Comparison of ENCODE assay signal across 21 cellular contexts in the genomic region with DNA sequence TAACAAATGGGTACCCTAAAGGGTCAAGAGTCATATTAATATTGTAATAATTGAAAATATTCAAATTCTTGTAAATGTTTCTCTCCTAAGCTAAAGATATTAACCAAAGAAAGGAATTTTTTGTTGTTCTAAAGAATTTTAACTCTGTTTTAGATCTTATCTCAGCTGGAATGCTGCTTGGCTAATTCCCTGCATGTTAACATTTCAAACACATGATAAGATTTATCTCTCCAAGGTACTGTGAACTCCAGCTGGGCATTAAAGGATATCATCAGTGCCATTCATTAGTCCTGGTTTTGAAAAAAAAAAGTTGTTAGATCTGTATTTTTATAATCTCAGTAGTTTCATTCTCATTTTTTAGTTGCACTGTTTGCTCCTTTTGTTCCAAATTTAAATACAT.
DNase-seq lines count a peak whose midpoint lies in the region; ATAC-seq, FAIRE-seq and TF ChIP-seq lines count a peak whose summit lies in the region.
"Had no signal": no experiment of that assay in that cellular context is flagged by ENCODE, and none has a peak within 500 bp of the region (broad histone marks: within the 10 kb centered on the region; RNA-seq: fewer than 3 reads in every experiment).

No MANE protein-coding gene starts in this region.

- H3K79me2 ChIP-seq in mammary epithelial cell (ENCODE audit: insufficient read depth, low read length) (peaks cover 16% of the 10 kb centered on the region), hepatocyte (peaks cover 52% of the 10 kb centered on the region)

- FAIRE-seq in GM19239 (lab: Jason Lieb, UNC) = no peak
- no peak for FAIRE-seq in GM12892 (lab: Jason Lieb, UNC)
- FAIRE-seq: GM18507, HTR-8/SVneo had no signal

- H3K4me1 Mint-ChIP-seq in WTC11 = peaks cover 19% of the 10 kb centered on the region

- H3K4me1 ChIP-seq in mammary epithelial cell (ENCODE audit: insufficient read depth, low read length) (peaks cover 10% of the 10 kb centered on the region), breast epithelium (no peaks in the 10 kb centered on the region), hepatocyte (ENCODE audit: insufficient read depth) (peaks cover 28% of the 10 kb centered on the region), gastrocnemius medialis (peaks cover 0 to 12% of the 10 kb centered on the region in 2 donors), right cardiac atrium (ENCODE audit: control insufficient read depth, insufficient read depth, low read length) (peaks cover 2% of the 10 kb centered on the region)

- no peak for ATAC-seq in WTC11
- ATAC-seq in gastrocnemius medialis = no peak
- no peak for ATAC-seq in right cardiac atrium
- ATAC-seq: Panc1 had no signal

- H2AFZ ChIP-seq in mammary epithelial cell (ENCODE audit: low read depth, low read length) (no peak overlapping the region), hepatocyte (no peak overlapping the region)

- no peak overlapping the region for H3K27ac ChIP-seq in mammary epithelial cell (ENCODE audit: insufficient read depth, low read depth, low read length)
- H3K27ac ChIP-seq in breast epithelium = no peak overlapping the region
- H3K27ac ChIP-seq in hepatocyte = peak overlapping the region; percentile 0
- H3K27ac ChIP-seq in gastrocnemius medialis = no peak overlapping the region
- H3K27ac ChIP-seq in right cardiac atrium (ENCODE audit: low read length) = no peak overlapping the region
- H3K27ac ChIP-seq: 22Rv1; BLaER1 treated with 17β-estradiol and CSF1 and Interleukin-3, amounts not matched to agents 10 nM and 100 nM had no signal

- H3K9me3 ChIP-seq in mammary epithelial cell (replicated peaks; ENCODE audit: insufficient read depth, low read length) = no peaks in the 10 kb centered on the region
- H3K9me3 ChIP-seq in breast epithelium = peaks cover 5 to 13% of the 10 kb centered on the region in 2 donors
- H3K9me3 ChIP-seq in hepatocyte (ENCODE audit: low read depth) = peaks cover 5% of the 10 kb centered on the region
- no peaks in the 10 kb centered on the region for H3K9me3 ChIP-seq in gastrocnemius medialis
- peaks cover 2% of the 10 kb centered on the region for H3K9me3 ChIP-seq in right cardiac atrium (ENCODE audit: control insufficient read depth, low read length)

- POLR2A ChIA-PET in WTC11 (lab: Charles Lee) = no interaction called here

- peaks cover 12% of the 10 kb centered on the region for H3K36me3 Mint-ChIP-seq in WTC11

- no peak overlapping the region for H3K4me3 Mint-ChIP-seq in WTC11

- in situ Hi-C loops in mammary epithelial cell (cut with MboI; ENCODE audit: low sequenced_read_pairs in 2 of 2) (no loop called here), gastrocnemius medialis (cut with MboI; ENCODE audit: low sequenced_read_pairs in 4 of 4) (no loop called here)

- H3K9me2 ChIP-seq in hepatocyte (replicated peaks; ENCODE audit: insufficient read depth) = no peaks in the 10 kb centered on the region

- intact Hi-C loops in mammary epithelial cell (cut with micrococcal nuclease) = no loop called here
- intact Hi-C loops in breast epithelium (cut with DNase I; ENCODE audit: low total_unique reads) = no loop called here
- intact Hi-C loops in gastrocnemius medialis (cut with DNase I; ENCODE audit: low total_unique reads) = no loop called here
- intact Hi-C loops in right cardiac atrium (cut with DNase I) = no loop called here

- dilution Hi-C loops in mammary epithelial cell (cut with HindIII; ENCODE audit: low sequenced_read_pairs) = no loop called here

- no peak for TF ChIP-seq POLR2A in breast epithelium (IDR thresholded peaks at IDR 0.05)
- TF ChIP-seq POLR2A in gastrocnemius medialis (IDR thresholded peaks at IDR 0.05) = no peak
- TF ChIP-seq POLR2A in GM12892 (IDR thresholded peaks at IDR 0.05; ENCODE audit: low read depth, low read length) = no peak

- no peak overlapping the region for H3K4me3 ChIP-seq in mammary epithelial cell (replicated peaks in 1 of 3; ENCODE audit: insufficient read depth in 1 of 3, low read depth in 2 of 3, low read length in 3 of 3)
- H3K4me3 ChIP-seq in breast epithelium = no peak overlapping the region
- no peak overlapping the region for H3K4me3 ChIP-seq in hepatocyte
- H3K4me3 ChIP-seq in gastrocnemius medialis = no peak overlapping the region
- no peak overlapping the region for H3K4me3 ChIP-seq in right cardiac atrium (ENCODE audit: low read length)
- H3K4me3 ChIP-seq: BLaER1 treated with 17β-estradiol and CSF1 and Interleukin-3, amounts not matched to agents 10 nM and 100 nM; MG63 had no signal

- H3K27me3 ChIP-seq in mammary epithelial cell (ENCODE audit: insufficient read depth, low read length) (no peaks in the 10 kb centered on the region), breast epithelium (no peaks in the 10 kb centered on the region), hepatocyte (no peaks in the 10 kb centered on the region), gastrocnemius medialis (no peaks in the 10 kb centered on the region), right cardiac atrium (ENCODE audit: control insufficient read depth, insufficient read depth) (no peaks in the 10 kb centered on the region)
- H3K27me3 ChIP-seq: BLaER1 treated with 17β-estradiol and CSF1 and Interleukin-3, amounts not matched to agents 10 nM and 100 nM; MG63 had no signal

- CTCF ChIA-PET in mammary epithelial cell (lab: Charles Lee; ENCODE audit: low non-redundant PET) (interaction anchor here (0.6 kb wide), 1 partner anchor 272 kb away, joined by 3 read pairs; no protein-coding TSS in a partner anchor), WTC11 (lab: Charles Lee) (interaction anchor here (1.4 to 3.8 kb wide), 5 partner anchors 9 to 275 kb away, joined by 3 to 17 read pairs (median 3); no protein-coding TSS in a partner anchor)

- no peak for TF ChIP-seq CTCF in mammary epithelial cell (conservative IDR thresholded peaks at IDR 0.05 in 1 of 2, IDR thresholded peaks at IDR 0.05 in 1 of 2; ENCODE audit: extremely low read depth in 1 of 2, insufficient read depth in 1 of 2, low read depth in 1 of 2, low read length in 2 of 2)
- no peak for TF ChIP-seq CTCF in breast epithelium (IDR thresholded peaks at IDR 0.05)
- TF ChIP-seq CTCF in WTC11 (IDR thresholded peaks at IDR 0.05) = no peak
- TF ChIP-seq CTCF in hepatocyte (IDR thresholded peaks at IDR 0.05; ENCODE audit: poor library complexity) = no peak
- no peak for TF ChIP-seq CTCF in gastrocnemius medialis (IDR thresholded peaks at IDR 0.05 in 4 of 5, conservative IDR thresholded peaks at IDR 0.05 in 1 of 5)

- H4K20me1 ChIP-seq in mammary epithelial cell (ENCODE audit: insufficient read depth, low read length) (no peaks in the 10 kb centered on the region), hepatocyte (ENCODE audit: insufficient read depth, poor library complexity, severe bottlenecking) (no peaks in the 10 kb centered on the region)

- BruUV-seq in mammary epithelial cell (replicated peaks; lab: Mats Ljungman, UMichigan) = no TSS peak

- no peaks in the 10 kb centered on the region; the same call in 1 of the 2 replicates for H3K27me3 Mint-ChIP-seq in WTC11 (ENCODE audit: low read depth)

- H3K27ac Mint-ChIP-seq in WTC11 = 0 out of 2 replicates have a peak overlapping the region, but pooled peaks have one; percentile 30

- H3K9ac ChIP-seq in mammary epithelial cell (ENCODE audit: insufficient read depth, low read length) = no peak overlapping the region
- H3K9ac ChIP-seq: BLaER1 treated with 17β-estradiol and CSF1 and Interleukin-3, amounts not matched to agents 10 nM and 100 nM had no signal

- DNase-seq in mammary epithelial cell = no peak
- DNase-seq in breast epithelium (ENCODE audit: low spot score in 2 of 2) = no peak
- DNase-seq in WTC11 (ENCODE audit: low spot score) = no peak
- no peak for DNase-seq in hepatocyte (ENCODE audit: low spot score)
- no peak for DNase-seq in gastrocnemius medialis
- no peak for DNase-seq in right cardiac atrium
- DNase-seq in GM19239 (ENCODE audit: insufficient read length, low spot score) = no peak
- no peak for DNase-seq in GM12892 (ENCODE audit: insufficient read length)
- DNase-seq: HCEC 1CT, KG1, MG63, NCI-H1092 treated with DMSO at 0.1 percent for 48 hours, NCI-H1694 treated with DMSO at 0.1 percent for 48 hours, NCI-H446 treated with DMSO at 0.1 percent for 48 hours, NCI-H774, SHP77 had no signal

- peak overlapping the region; percentile 37 for H3K4me2 ChIP-seq in mammary epithelial cell (ENCODE audit: insufficient read depth, low read depth, low read length)
- H3K4me2 ChIP-seq in hepatocyte = peak overlapping the region; percentile 40
- H3K4me2 ChIP-seq: BLaER1 treated with 17β-estradiol and CSF1 and Interleukin-3, amounts not matched to agents 10 nM and 100 nM had no signal

- H3K9me3 Mint-ChIP-seq in WTC11 = peaks cover 10% of the 10 kb centered on the region; the same call in 1 of the 2 replicates

- H3K36me3 ChIP-seq in mammary epithelial cell (ENCODE audit: insufficient read depth, low read length) (no peaks in the 10 kb centered on the region), breast epithelium (no peaks in the 10 kb centered on the region), hepatocyte (replicated peaks; ENCODE audit: insufficient read depth, low read depth) (no peaks in the 10 kb centered on the region), gastrocnemius medialis (no peaks in the 10 kb centered on the region)
- H3K36me3 ChIP-seq: MG63 had no signal

TF ChIP-seq in WTC11, 78 proteins besides CTCF, POLR2A, EP300 and RAD21 (continues in another document):
- TF ChIP-seq, protein P1, sequence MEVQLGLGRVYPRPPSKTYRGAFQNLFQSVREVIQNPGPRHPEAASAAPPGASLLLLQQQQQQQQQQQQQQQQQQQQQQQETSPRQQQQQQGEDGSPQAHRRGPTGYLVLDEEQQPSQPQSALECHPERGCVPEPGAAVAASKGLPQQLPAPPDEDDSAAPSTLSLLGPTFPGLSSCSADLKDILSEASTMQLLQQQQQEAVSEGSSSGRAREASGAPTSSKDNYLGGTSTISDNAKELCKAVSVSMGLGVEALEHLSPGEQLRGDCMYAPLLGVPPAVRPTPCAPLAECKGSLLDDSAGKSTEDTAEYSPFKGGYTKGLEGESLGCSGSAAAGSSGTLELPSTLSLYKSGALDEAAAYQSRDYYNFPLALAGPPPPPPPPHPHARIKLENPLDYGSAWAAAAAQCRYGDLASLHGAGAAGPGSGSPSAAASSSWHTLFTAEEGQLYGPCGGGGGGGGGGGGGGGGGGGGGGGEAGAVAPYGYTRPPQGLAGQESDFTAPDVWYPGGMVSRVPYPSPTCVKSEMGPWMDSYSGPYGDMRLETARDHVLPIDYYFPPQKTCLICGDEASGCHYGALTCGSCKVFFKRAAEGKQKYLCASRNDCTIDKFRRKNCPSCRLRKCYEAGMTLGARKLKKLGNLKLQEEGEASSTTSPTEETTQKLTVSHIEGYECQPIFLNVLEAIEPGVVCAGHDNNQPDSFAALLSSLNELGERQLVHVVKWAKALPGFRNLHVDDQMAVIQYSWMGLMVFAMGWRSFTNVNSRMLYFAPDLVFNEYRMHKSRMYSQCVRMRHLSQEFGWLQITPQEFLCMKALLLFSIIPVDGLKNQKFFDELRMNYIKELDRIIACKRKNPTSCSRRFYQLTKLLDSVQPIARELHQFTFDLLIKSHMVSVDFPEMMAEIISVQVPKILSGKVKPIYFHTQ (CRISPR knock-in tag; IDR thresholded peaks at IDR 0.05) = no peak
- TF ChIP-seq ZNF219 (CRISPR knock-in tag; IDR thresholded peaks at IDR 0.05; ENCODE audit: borderline replicate concordance) (no peak), MXD4 (CRISPR knock-in tag; IDR thresholded peaks at IDR 0.05; ENCODE audit: borderline replicate concordance) (no peak), FOXJ3 (CRISPR knock-in tag; IDR thresholded peaks at IDR 0.05; ENCODE audit: borderline replicate concordance) (no peak), ETV6 (CRISPR knock-in tag; IDR thresholded peaks at IDR 0.05) (no peak)
